16 cellular contexts compared by ENCODE assay signal in genomic region chr17:58284613-58285421, GRCh38. TPM values are rescaled to one million over a fixed set of nuclear protein-coding genes. Genes with fewer than 3 reads are reported as not detected.
DNase-seq lines count a peak whose midpoint lies in the region; ATAC-seq and TF ChIP-seq lines count a peak whose summit lies in the region.
"Had no signal": no experiment of that assay in that cellular context is flagged by ENCODE, and none has a peak within 500 bp of the region (broad histone marks: within the 10 kb centered on the region; RNA-seq: fewer than 3 reads in every experiment).

No MANE protein-coding gene starts in this region.

- no peaks in the 10 kb centered on the region for H3K36me3 ChIP-seq in A673 (ENCODE audit: insufficient read depth, low read length, poor library complexity, severe bottlenecking)
- H3K36me3 ChIP-seq in SK-N-MC (ENCODE audit: insufficient read depth, low read length), result no peaks in the 10 kb centered on the region
- H3K36me3 ChIP-seq: lower lobe of right lung had no signal

- H3K27me3 ChIP-seq in A673 (replicated peaks; ENCODE audit: insufficient read depth, low read depth, low read length, poor library complexity) (peaks cover 8% of the 10 kb centered on the region), HL-60 (ENCODE audit: insufficient read depth, poor library complexity, severe bottlenecking) (no peaks in the 10 kb centered on the region)

- H3K27ac ChIP-seq in A673 (ENCODE audit: low read depth, low read length, poor library complexity, severe bottlenecking) (peak overlapping the region; percentile 39), HL-60 (replicated peaks) (peak overlapping the region; percentile 99), SK-N-MC (peak overlapping the region; percentile 88)
- H3K27ac ChIP-seq: lower lobe of right lung had no signal

- no peak for TF ChIP-seq CTCF in A673 (conservative IDR thresholded peaks at IDR 0.05; ENCODE audit: low read depth, low read length)
- no peak for TF ChIP-seq CTCF in HL-60 (IDR thresholded peaks at IDR 0.05; ENCODE audit: insufficient read depth, low read length)

- H3K4me3 ChIP-seq in A673 (ENCODE audit: low read depth, low read length, poor library complexity, severe bottlenecking), result no peak overlapping the region
- peak overlapping the region; percentile 3 for H3K4me3 ChIP-seq in HL-60 (replicated peaks; ENCODE audit: insufficient read depth, low read length)
- peak overlapping the region; percentile 44; the same call in 1 of the 2 replicates for H3K4me3 ChIP-seq in SK-N-MC
- H3K4me3 ChIP-seq: lower lobe of right lung had no signal

- peaks cover 6% of the 10 kb centered on the region for H3K4me1 ChIP-seq in A673 (ENCODE audit: insufficient read depth, low read length, poor library complexity, severe bottlenecking)
- H3K4me1 ChIP-seq: lower lobe of right lung had no signal

- CTCF ChIA-PET in A673 (lab: Charles Lee), result interaction anchor here (1.0 kb wide), 1 partner anchor 35 kb away, joined by 3 read pairs; no protein-coding TSS in a partner anchor

- ATAC-seq in HG03139 (IDR thresholded peaks at IDR 0.05; ENCODE audit: unreplicated experiment) (no peak), HG02870 (IDR thresholded peaks at IDR 0.05; ENCODE audit: unreplicated experiment) (no peak)
- ATAC-seq: lower lobe of right lung had no signal

- intact Hi-C loops in A673 (cut with micrococcal nuclease; ENCODE audit: unreplicated experiment), result no loop called here

- H3K9me3 ChIP-seq in A673 (ENCODE audit: low read depth, low read length, poor library complexity, severe bottlenecking), result no peaks in the 10 kb centered on the region
- H3K9me3 ChIP-seq in SK-N-MC (ENCODE audit: low read depth, low read length), result no peaks in the 10 kb centered on the region
- H3K9me3 ChIP-seq: lower lobe of right lung had no signal

- H3K9ac ChIP-seq in SK-N-MC (ENCODE audit: insufficient read length), result peak overlapping the region; percentile 59

- POLR2A ChIA-PET in A673 (lab: Charles Lee; ENCODE audit: low non-redundant PET), result no interaction called here

- BruUV-seq in A673 (replicated peaks; lab: Mats Ljungman, UMichigan), result no TSS peak

- peak; percentile 29 for DNase-seq in A673 (ENCODE audit: low spot score)
- peak in 1 of 2 experiments; percentile 99 for DNase-seq in HL-60 (ENCODE audit: low read depth in 1 of 2, low spot score in 1 of 2)
- DNase-seq in SK-N-MC (ENCODE audit: low read depth, low spot score), result peak; percentile 48
- DNase-seq in iPS-NIHi11 (ENCODE audit: low spot score), result peak; percentile 71
- no peak for DNase-seq in stimulated activated CD4-positive, alpha-beta T cell treated with anti-CD3 and anti-CD28 coated beads, Interleukin-1b, Interleukin-23, amount 100 ng/mL, for 48 hours
- no peak for DNase-seq in NCI-H774 (lab: John Stamatoyannopoulos, UW)
- DNase-seq: activated naive CD4-positive, alpha-beta T cell; COR-L47; GDM1; lower lobe of right lung; NCI-H1092 treated with DMSO at 0.1 percent for 48 hours; NCI-H2171 treated with DMSO at 0.1 percent for 48 hours; nephron progenitor cell had no signal

RNA-seq across cellular contexts. Expression of gene MPO, which starts 4.1 kb away (rescaled TPM):
- not detected in 2 replicates for total RNA-seq in A673 (2021)
- total RNA-seq: HT-29 had no signal

RNA-seq across cellular contexts. Expression of gene TSPOAP1, which starts 43.8 kb away (rescaled TPM):
- total RNA-seq in A673 (2021), result 0.21 and 0.24 TPM in 2 replicates

RNA-seq across cellular contexts. Expression of gene LPO, which starts 46.4 kb away (rescaled TPM):
- 0.34 TPM in 1 of 2 replicates, not detected in the other for total RNA-seq in A673 (2021)
- total RNA-seq: HT-29, lower lobe of right lung had no signal

Comparison
In these comparisons a context has a peak if more than half of its experiments do, and no peak if none do; other contexts are left out.
1. DNase-seq: peak in A673 (single experiment), SK-N-MC (single experiment) and iPS-NIHi11 (single experiment); none in stimulated activated CD4-positive, alpha-beta T cell treated with anti-CD3 and anti-CD28 coated beads, Interleukin-1b, Interleukin-23, amount 100 ng/mL, for 48 hours (single experiment) and NCI-H774 (single experiment).
2. H3K27ac ChIP-seq: peak in every context shown above with its lines; median percentile 99 in HL-60; 88 in SK-N-MC; 39 in A673.